In the genomic region with DNA sequence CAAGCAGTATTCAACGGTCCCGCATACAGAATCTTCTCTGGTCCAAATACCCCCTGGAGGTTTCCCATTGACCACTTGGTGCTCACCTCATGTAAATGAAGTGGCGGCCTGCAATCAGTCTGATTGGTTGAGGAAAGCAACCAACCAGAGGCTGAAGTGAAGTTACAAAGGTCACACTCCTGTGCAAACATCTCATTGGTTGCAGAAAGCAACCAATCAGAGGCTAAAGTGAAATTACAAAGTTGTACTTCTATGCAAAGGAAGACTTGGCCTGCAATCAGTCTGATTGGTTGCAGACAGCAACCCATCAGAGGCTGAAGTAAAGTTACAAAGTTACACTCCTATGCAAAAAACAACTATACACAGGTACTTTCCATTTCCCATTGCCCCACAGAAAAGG, we compare ENCODE assay signal across 19 cellular contexts. TPM values are rescaled to one million over a fixed set of nuclear protein-coding genes. Genes with fewer than 3 reads are reported as not detected.
A peak's percentile ranks its signal among the peaks of the same experiment; 100 is the strongest.
DNase-seq lines count a peak whose midpoint lies in the region; ATAC-seq, FAIRE-seq and TF ChIP-seq lines count a peak whose summit lies in the region.
"Had no signal": no experiment of that assay in that cellular context is flagged by ENCODE, and none has a peak within 500 bp of the region (broad histone marks: within the 10 kb centered on the region; RNA-seq: fewer than 3 reads in every experiment).

No MANE protein-coding gene starts in this region.

- H3K4me3 ChIP-seq in CD4-positive, alpha-beta memory T cell (ENCODE audit: low read length in 2 of 2) = no peak overlapping the region
- H3K4me3 ChIP-seq in kidney (ENCODE audit: low read length in 2 of 2) = no peak overlapping the region
- H3K4me3 ChIP-seq: adrenal gland, MG63, sigmoid colon, SK-N-MC, thoracic aorta had no signal

- CTCF ChIA-PET in CD4-positive, alpha-beta memory T cell (lab: Charles Lee; ENCODE audit: partially characterized antibody) = no interaction called here
- CTCF ChIA-PET in activated CD8-positive, alpha-beta T cell treated with anti-CD3 and anti-CD28 coated beads, Interleukin-2, amount 10 ng/mL, durations not matched to agents 7 days and 5 days (lab: Charles Lee) = no interaction called here

- peaks cover 10 to 33% of the 10 kb centered on the region in 2 donors for H3K36me3 Mint-ChIP-seq in CD4-positive, alpha-beta memory T cell
- H3K36me3 Mint-ChIP-seq in IgD-negative memory B cell (peaks cover 5% of the 10 kb centered on the region), naive B cell (peaks cover 5 to 13% of the 10 kb centered on the region in 2 donors)
- peaks cover 28% of the 10 kb centered on the region for H3K36me3 Mint-ChIP-seq in activated CD8-positive, alpha-beta T cell treated with anti-CD3 and anti-CD28 coated beads, Interleukin-2, amount 10 ng/mL, durations not matched to agents 7 days and 5 days (ENCODE audit: low read depth)

- H3K27ac ChIP-seq in CD4-positive, alpha-beta memory T cell (ENCODE audit: low read depth, low read length) = no peak overlapping the region
- H3K27ac ChIP-seq in kidney (ENCODE audit: low read depth in 2 of 2, low read length in 2 of 2) = no peak overlapping the region
- H3K27ac ChIP-seq: adrenal gland, SK-N-MC, thoracic aorta had no signal

- no peaks in the 10 kb centered on the region for H3K36me3 ChIP-seq in CD4-positive, alpha-beta memory T cell (ENCODE audit: insufficient read depth, low read length)
- H3K36me3 ChIP-seq in kidney (ENCODE audit: control insufficient read depth in 1 of 2, insufficient read depth in 2 of 2, low read length in 2 of 2) = no peaks in the 10 kb centered on the region
- H3K36me3 ChIP-seq: adrenal gland, MG63, sigmoid colon, thoracic aorta had no signal

- POLR2A ChIA-PET in CD4-positive, alpha-beta memory T cell (lab: Charles Lee; ENCODE audit: partially characterized antibody) = interaction anchor here (1.2 kb wide), 1 partner anchor 8 kb away, joined by 5 read pairs; no protein-coding TSS in a partner anchor
- POLR2A ChIA-PET in activated CD8-positive, alpha-beta T cell treated with anti-CD3 and anti-CD28 coated beads, Interleukin-2, amount 10 ng/mL, durations not matched to agents 7 days and 5 days (lab: Charles Lee) = interaction anchor here (1.2 to 6.0 kb wide), 2 partner anchors 85 to 194 kb away, joined by 3 to 40 read pairs; a partner anchor contains a TSS

- no peak overlapping the region for H3K9ac ChIP-seq in kidney (ENCODE audit: low read length in 2 of 2)

- peaks cover 66% of the 10 kb centered on the region for H3K4me1 ChIP-seq in CD4-positive, alpha-beta memory T cell (ENCODE audit: insufficient read depth, low read length)
- H3K4me1 ChIP-seq in kidney (ENCODE audit: control insufficient read depth in 1 of 2, insufficient read depth in 1 of 2, low read depth in 1 of 2, low read length in 2 of 2) = peaks cover 27 to 34% of the 10 kb centered on the region in 2 donors

- no peaks in the 10 kb centered on the region for H3K9me3 ChIP-seq in CD4-positive, alpha-beta memory T cell (ENCODE audit: control insufficient read depth in 1 of 2, low read length in 2 of 2)
- H3K9me3 ChIP-seq in kidney (ENCODE audit: control insufficient read depth in 1 of 2, low read length in 2 of 2) = no peaks in the 10 kb centered on the region
- H3K9me3 ChIP-seq: adrenal gland, MG63, sigmoid colon, thoracic aorta had no signal

- FAIRE-seq in kidney (lab: Jason Lieb, UNC) = no peak
- FAIRE-seq: HTR-8/SVneo had no signal

- no peaks in the 10 kb centered on the region for H3K27me3 Mint-ChIP-seq in CD4-positive, alpha-beta memory T cell
- no peaks in the 10 kb centered on the region for H3K27me3 Mint-ChIP-seq in IgD-negative memory B cell
- no peaks in the 10 kb centered on the region for H3K27me3 Mint-ChIP-seq in activated CD8-positive, alpha-beta T cell treated with anti-CD3 and anti-CD28 coated beads, Interleukin-2, amount 10 ng/mL, durations not matched to agents 7 days and 5 days (ENCODE audit: low read depth)
- no peaks in the 10 kb centered on the region for H3K27me3 Mint-ChIP-seq in naive B cell

- peak overlapping the region; percentile 43 to 100 (median 100) for H3K4me3 Mint-ChIP-seq in CD4-positive, alpha-beta memory T cell
- H3K4me3 Mint-ChIP-seq in IgD-negative memory B cell (peak overlapping the region; percentile 83 to 100 (median 92)), naive B cell (peak overlapping the region in 7 of 8 donors; percentile 80 to 99 (median 97))
- peak overlapping the region; percentile 87 for H3K4me3 Mint-ChIP-seq in activated CD8-positive, alpha-beta T cell treated with anti-CD3 and anti-CD28 coated beads, Interleukin-2, amount 10 ng/mL, durations not matched to agents 7 days and 5 days
- H3K4me3 Mint-ChIP-seq: HFFc6 had no signal

- intact Hi-C loops in CD4-positive, alpha-beta memory T cell (cut with micrococcal nuclease) = loop anchor here (5.0 to 10.0 kb wide), 2 partner anchors 301 to 346 kb away; a partner anchor contains a TSS
- intact Hi-C loops in kidney (cut with DNase I) = no loop called here

- H3K9me3 Mint-ChIP-seq in CD4-positive, alpha-beta memory T cell = no peaks in the 10 kb centered on the region
- H3K9me3 Mint-ChIP-seq in IgD-negative memory B cell (no peaks in the 10 kb centered on the region), naive B cell (no peaks in the 10 kb centered on the region)
- no peaks in the 10 kb centered on the region for H3K9me3 Mint-ChIP-seq in activated CD8-positive, alpha-beta T cell treated with anti-CD3 and anti-CD28 coated beads, Interleukin-2, amount 10 ng/mL, durations not matched to agents 7 days and 5 days (ENCODE audit: insufficient read depth)
- H3K9me3 Mint-ChIP-seq: HFFc6 had no signal

- H3K27ac Mint-ChIP-seq in CD4-positive, alpha-beta memory T cell = peak overlapping the region; percentile 69 to 100 (median 98)
- H3K27ac Mint-ChIP-seq in IgD-negative memory B cell (peak overlapping the region; percentile 31 to 86 (median 77)), naive B cell (peak overlapping the region in 5 of 6 donors; percentile 9 to 100 (median 87))
- H3K27ac Mint-ChIP-seq in activated CD8-positive, alpha-beta T cell treated with anti-CD3 and anti-CD28 coated beads, Interleukin-2, amount 10 ng/mL, durations not matched to agents 7 days and 5 days = peak overlapping the region; percentile 100

- DNase-seq in CD4-positive, alpha-beta memory T cell = no peak
- no peak for DNase-seq in activated CD8-positive, alpha-beta T cell treated with anti-CD3 and anti-CD28 coated beads, Interleukin-2, amount 10 ng/mL, durations not matched to agents 7 days and 5 days
- no peak for DNase-seq in naive B cell
- no peak for DNase-seq in kidney
- DNase-seq in hepatic stellate cell (ENCODE audit: low spot score) = no peak
- DNase-seq: cerebellar nuclear complex, HFFc6, MG63, NCI-H2029, NCI-H526, PC-3, sigmoid colon had no signal

- no peak for ATAC-seq in activated CD8-positive, alpha-beta T cell treated with anti-CD3 and anti-CD28 coated beads, Interleukin-2, amount 10 ng/mL, durations not matched to agents 7 days and 5 days
- no peak for ATAC-seq in naive B cell (ENCODE audit: low read depth in 2 of 2)
- ATAC-seq in GM21825 (IDR thresholded peaks at IDR 0.05; ENCODE audit: unreplicated experiment) = no peak
- ATAC-seq: left cardiac atrium, PC-3 had no signal

- H3K4me1 Mint-ChIP-seq in CD4-positive, alpha-beta memory T cell = peaks cover 39 to 90% (median 59%) of the 10 kb centered on the region in 4 donors
- H3K4me1 Mint-ChIP-seq in IgD-negative memory B cell (peaks cover 39 to 55% (median 52%) of the 10 kb centered on the region in 3 donors), naive B cell (peaks cover 62 to 81% (median 74%) of the 10 kb centered on the region in 3 donors)
- peaks cover 69% of the 10 kb centered on the region for H3K4me1 Mint-ChIP-seq in activated CD8-positive, alpha-beta T cell treated with anti-CD3 and anti-CD28 coated beads, Interleukin-2, amount 10 ng/mL, durations not matched to agents 7 days and 5 days (ENCODE audit: low read depth)

- no peaks in the 10 kb centered on the region for H3K27me3 ChIP-seq in CD4-positive, alpha-beta memory T cell (ENCODE audit: insufficient read depth, low read length)
- H3K27me3 ChIP-seq: adrenal gland, MG63, sigmoid colon had no signal

- TF ChIP-seq CTCF in kidney (IDR thresholded peaks at IDR 0.05; ENCODE audit: borderline replicate concordance, extremely low read depth, insufficient read depth) = no peak

RNA-seq across cellular contexts. Expression of a gene that starts 2.5 kb away (rescaled TPM):
- total RNA-seq in CD4-positive, alpha-beta memory T cell = 100 to 1,000 TPM; 210 to 226 TPM
- 100 to 1,000 TPM; 101 to 222 TPM for polyA plus RNA-seq in CD4-positive, alpha-beta memory T cell
- 288 TPM for polyA plus RNA-seq in IgD-negative memory B cell
- 100 to 1,000 TPM; 295 to 309 TPM for total RNA-seq in activated CD8-positive, alpha-beta T cell treated with anti-CD3 and anti-CD28 coated beads, Interleukin-2, amount 10 ng/mL, durations not matched to agents 7 days and 5 days
- polyA plus RNA-seq in naive B cell (ENCODE audit: low read depth in 6 of 6) = 100 to 1,000 TPM; 188 to 428 (median 231) TPM
- total RNA-seq in kidney = 118 TPM
- 35.7 TPM for polyA plus RNA-seq in kidney (ENCODE audit: insufficient read depth, low read depth, low replicate concordance)
